In the genomic region with DNA sequence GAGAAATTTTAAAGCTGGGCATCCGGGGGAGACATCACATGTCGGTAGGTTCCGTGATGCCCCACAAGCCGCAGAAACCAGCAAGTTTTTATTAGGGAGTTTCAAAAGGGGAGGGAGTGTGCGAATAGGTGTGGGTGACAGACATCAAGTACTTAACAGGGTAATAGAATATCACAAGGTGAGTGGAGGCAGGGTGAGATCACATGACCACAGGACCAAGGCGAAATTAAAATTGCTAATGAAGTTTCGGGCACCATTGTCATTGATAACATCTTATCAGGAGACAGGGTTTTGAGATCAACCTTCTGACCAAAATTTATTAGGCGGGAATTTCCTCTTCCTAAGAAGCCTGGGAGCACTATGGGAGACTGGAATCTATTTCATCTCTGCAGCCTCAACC, we compare ENCODE assay signal across 7 cellular contexts. TPM values are rescaled to one million over a fixed set of nuclear protein-coding genes. Genes with fewer than 3 reads are reported as not detected.
DNase-seq lines count a peak whose midpoint lies in the region; FAIRE-seq and TF ChIP-seq lines count a peak whose summit lies in the region.
"Not testable (repeated sequence)": the region's sequence is repeated elsewhere in the genome, so short reads cannot be mapped to it uniquely, and the experiment has no call there.

No MANE protein-coding gene starts in this region.

- DNase-seq in H9; Karpas-422; astrocyte (ENCODE audit: low read depth); colonic mucosa; nephron progenitor cell; smooth muscle cell (lab: John Stamatoyannopoulos, UW; ENCODE audit: unreplicated experiment): not testable (repeated sequence)

- not testable (repeated sequence) for H2BK20ac ChIP-seq in H9 (ENCODE audit: low read depth, low read length, poor library complexity, severe bottlenecking)

- not testable (repeated sequence) for H2BK12ac ChIP-seq in H9 (ENCODE audit: insufficient read length, low read depth, low read length)

- H3F3A ChIP-seq in smooth muscle cell (ENCODE audit: low read depth): not testable (repeated sequence)

- not testable (repeated sequence) for H2AFZ ChIP-seq in H9 (ENCODE audit: low read length); Karpas-422 (ENCODE audit: low read length); astrocyte (ENCODE audit: low read depth, low read length); smooth muscle cell (ENCODE audit: low read depth)

- not testable (repeated sequence) for H2BK120ac ChIP-seq in H9 (ENCODE audit: low read depth, low read length, poor library complexity, severe bottlenecking)

- H3K9ac ChIP-seq in H9 (ENCODE audit: extremely low read depth, insufficient read length, low read length); Karpas-422 (ENCODE audit: low read length); astrocyte (ENCODE audit: low read length); colonic mucosa (ENCODE audit: low read depth in 2 of 2, low read length in 2 of 2); smooth muscle cell (ENCODE audit: low read depth): not testable (repeated sequence)

- H3K27ac Mint-ChIP-seq in H9: peak overlapping the region in 2 of 3 experiments; percentile 17 to 63; a peak in 2 of 7 replicates
- H3K27ac Mint-ChIP-seq in astrocyte (ENCODE audit: unreplicated experiment): not testable (repeated sequence)
- H3K27ac Mint-ChIP-seq in nephron progenitor cell: peak overlapping the region; percentile 4

- H2BK15ac ChIP-seq in H9 (ENCODE audit: low read depth, low read length): not testable (repeated sequence)

- not testable (repeated sequence) for H3K79me2 ChIP-seq in H9 (ENCODE audit: insufficient read depth, low read length); Karpas-422 (ENCODE audit: low read length); astrocyte (ENCODE audit: insufficient read depth, low read length); smooth muscle cell (ENCODE audit: low read depth)

- H3K56ac ChIP-seq in H9 (ENCODE audit: insufficient read length, low read depth, low read length): not testable (repeated sequence)

- H3K79me1 ChIP-seq in H9 (ENCODE audit: insufficient read depth, low read depth, low read length, poor library complexity, severe bottlenecking): not testable (repeated sequence)

- TF ChIP-seq CTCF in H9 (conservative IDR thresholded peaks at IDR 0.05); VCaP (conservative IDR thresholded peaks at IDR 0.05); astrocyte (IDR thresholded peaks at IDR 0.05; ENCODE audit: insufficient read depth, low read depth, low read length); colonic mucosa (IDR thresholded peaks at IDR 0.05); nephron progenitor cell (IDR thresholded peaks at IDR 0.05); smooth muscle cell (IDR thresholded peaks at IDR 0.05; ENCODE audit: borderline replicate concordance, insufficient read depth, poor library complexity, severe bottlenecking): not testable (repeated sequence)

- H3K27ac ChIP-seq in H9 (ENCODE audit: insufficient read length, low read depth, low read length); astrocyte (ENCODE audit: low read depth, low read length): not testable (repeated sequence)
- H3K27ac ChIP-seq in Karpas-422 (ENCODE audit: low read length) (peak overlapping the region; percentile 98), VCaP (peak overlapping the region; percentile 92), colonic mucosa (peak overlapping the region; percentile 60), smooth muscle cell (ENCODE audit: low read depth) (peak overlapping the region; percentile 90)

- not testable (repeated sequence) for H2AK5ac ChIP-seq in H9 (ENCODE audit: insufficient read length, low read length)

- H4K5ac ChIP-seq in H9 (ENCODE audit: insufficient read length, low read depth, low read length): not testable (repeated sequence)

- H3T11ph ChIP-seq in H9 (ENCODE audit: low read length): not testable (repeated sequence)

- H3K18ac ChIP-seq in H9 (ENCODE audit: insufficient read length, low read depth, low read length): not testable (repeated sequence)

- H3K14ac ChIP-seq in H9 (ENCODE audit: insufficient read depth, low read length): not testable (repeated sequence)

- not testable (repeated sequence) for H3K36me3 ChIP-seq in Karpas-422 (ENCODE audit: insufficient read depth, low read length); astrocyte (ENCODE audit: insufficient read depth, low read length); colonic mucosa; smooth muscle cell (ENCODE audit: low read depth)

- H3K4me3 ChIP-seq in Karpas-422 (ENCODE audit: low read length); astrocyte (ENCODE audit: insufficient read depth, low read depth, low read length); colonic mucosa; smooth muscle cell: not testable (repeated sequence)

- not testable (repeated sequence) for H4K20me1 ChIP-seq in H9 (ENCODE audit: control insufficient read depth, insufficient read depth, insufficient read length); Karpas-422 (ENCODE audit: insufficient read depth, low read depth, low read length); astrocyte (ENCODE audit: insufficient read depth, low read length); smooth muscle cell (ENCODE audit: low read depth)

- H3K9me3 ChIP-seq in H9 (ENCODE audit: control insufficient read depth, low read depth, low read length); Karpas-422 (ENCODE audit: low read length); astrocyte (ENCODE audit: insufficient read depth, low read depth, low read length); colonic mucosa; smooth muscle cell (replicated peaks; ENCODE audit: low read depth): not testable (repeated sequence)

- peaks cover 51% of the 10 kb centered on the region in 2 experiments for H3K4me1 Mint-ChIP-seq in H9
- H3K4me1 Mint-ChIP-seq in astrocyte (ENCODE audit: low read depth, unreplicated experiment): peaks cover 12% of the 10 kb centered on the region
- peaks cover 30% of the 10 kb centered on the region for H3K4me1 Mint-ChIP-seq in nephron progenitor cell

- not testable (repeated sequence) for H3K23ac ChIP-seq in H9 (ENCODE audit: insufficient read length, low read depth, low read length)

- not testable (repeated sequence) for H3K27me3 Mint-ChIP-seq in H9 (ENCODE audit: low read depth); nephron progenitor cell (ENCODE audit: low read depth, poor library complexity)
- H3K27me3 Mint-ChIP-seq in astrocyte (ENCODE audit: low read depth, unreplicated experiment): peaks cover 11% of the 10 kb centered on the region

- not testable (repeated sequence) for H3K36me3 Mint-ChIP-seq in H9 (ENCODE audit: insufficient read depth in 1 of 3, low read depth in 3 of 3); astrocyte (ENCODE audit: low read depth, unreplicated experiment); nephron progenitor cell (ENCODE audit: low read depth)

- not testable (repeated sequence) for FAIRE-seq in astrocyte (lab: Jason Lieb, UNC)

- H2BK5ac ChIP-seq in H9 (ENCODE audit: insufficient read length, low read length): not testable (repeated sequence)

- intact Hi-C loops in colonic mucosa (cut with DNase I): not testable (repeated sequence)

- not testable (repeated sequence) for H4K8ac ChIP-seq in H9 (replicated peaks; ENCODE audit: insufficient read length, low read depth, low read length)

- H3K4me3 Mint-ChIP-seq in H9: 0 out of 5 replicates have a peak overlapping the region, but pooled peaks of 1 of the 2 experiments have one; percentile 8
- H3K4me3 Mint-ChIP-seq in astrocyte (ENCODE audit: unreplicated experiment): peak overlapping the region; percentile 41
- not testable (repeated sequence) for H3K4me3 Mint-ChIP-seq in nephron progenitor cell

- not testable (repeated sequence) for H3K4me1 ChIP-seq in H9 (ENCODE audit: insufficient read depth, low read length); astrocyte (ENCODE audit: insufficient read depth, low read length); smooth muscle cell (ENCODE audit: low read depth)
- H3K4me1 ChIP-seq in Karpas-422 (ENCODE audit: low read length) (peaks cover 67% of the 10 kb centered on the region), colonic mucosa (peaks cover 11% of the 10 kb centered on the region)

- not testable (repeated sequence) for H3K9me3 Mint-ChIP-seq in H9; astrocyte (ENCODE audit: unreplicated experiment)
- peaks cover 23% of the 10 kb centered on the region for H3K9me3 Mint-ChIP-seq in nephron progenitor cell

- H3K4ac ChIP-seq in H9 (ENCODE audit: low read depth, low read length): not testable (repeated sequence)

- H3K4me2 ChIP-seq in H9 (ENCODE audit: insufficient read depth, insufficient read length, low read length); astrocyte (ENCODE audit: low read length); smooth muscle cell: not testable (repeated sequence)
- H3K4me2 ChIP-seq in Karpas-422 (ENCODE audit: low read depth, low read length, poor library complexity, severe bottlenecking): peak overlapping the region; percentile 74

- no CpG with 5 or more reads among the region's 8 CpGs for WGBS in H9 (ENCODE audit: extremely low coverage, insufficient read length, low lambda C conversion rate)
- 82% methylated on average over 8 of the region's 8 CpGs for WGBS in smooth muscle cell (ENCODE audit: low lambda C conversion rate)

- H3K23me2 ChIP-seq in H9 (ENCODE audit: insufficient read length, low read depth, low read length, poor library complexity, severe bottlenecking): not testable (repeated sequence)

- H4K91ac ChIP-seq in H9 (ENCODE audit: insufficient read length, low read depth, low read length): not testable (repeated sequence)

- not testable (repeated sequence) for H3K9me2 ChIP-seq in Karpas-422 (replicated peaks; ENCODE audit: insufficient read depth, low read length)

- not testable (repeated sequence) for H3K27me3 ChIP-seq in H9 (ENCODE audit: insufficient read depth, low read length); Karpas-422 (ENCODE audit: low read length); colonic mucosa; smooth muscle cell (ENCODE audit: low read depth)
- H3K27me3 ChIP-seq in astrocyte (ENCODE audit: insufficient read depth, low read length): peaks cover 23% of the 10 kb centered on the region

RNA-seq across cellular contexts. Expression of gene MAPKAPK5, which starts 21.2 kb away (rescaled TPM):
- total RNA-seq in H9 (2021) (80.7 and 85.7 TPM in 2 replicates), astrocyte (39.4 and 42.6 TPM in 2 replicates), colonic mucosa (10 to 100 TPM; 76.9 to 84.8 TPM), smooth muscle cell (29.8 and 32.6 TPM in 2 replicates)
- total RNA-seq in Karpas-422 (2014; rRNA removed; shearing (Covaris generic); ENCODE audit: low replicate concordance): 52.4 and 63.4 TPM in 2 replicates
- 45.6 and 46.1 TPM in 2 replicates for polyA plus RNA-seq in smooth muscle cell

RNA-seq across cellular contexts. Expression of gene ALDH2, which starts 54.1 kb away (rescaled TPM):
- total RNA-seq in H9 (2021): 44.0 and 50.1 TPM in 2 replicates
- total RNA-seq in Karpas-422 (2014; rRNA removed; shearing (Covaris generic); ENCODE audit: low replicate concordance): 69.0 and 145 TPM in 2 replicates
- total RNA-seq in astrocyte: 79.2 and 82.0 TPM in 2 replicates
- 100 to 1,000 TPM; 240 to 398 TPM for total RNA-seq in colonic mucosa
- 17.0 and 30.5 TPM in 2 replicates for total RNA-seq in smooth muscle cell
- polyA plus RNA-seq in smooth muscle cell: 54.6 and 75.3 TPM in 2 replicates
